21 cellular contexts compared by ENCODE assay signal in genomic region chr2:102040229-102040628, GRCh38.
"Had no signal": no experiment of that assay in that cellular context is flagged by ENCODE, and none has a peak within 500 bp of the region (broad histone marks: within the 10 kb centered on the region; RNA-seq: fewer than 3 reads in every experiment).

No MANE protein-coding gene starts in this region.

- H3K9me3 ChIP-seq: gastrocnemius medialis, heart right ventricle, pancreas, transverse colon had no signal

- H3K9ac ChIP-seq: neural progenitor cell had no signal

- H3K4me1 ChIP-seq: neural progenitor cell, pancreas had no signal

- H3K4me2 ChIP-seq: neural progenitor cell had no signal

- ATAC-seq: activated CD8-positive, alpha-beta T cell treated with anti-CD3 and anti-CD28 coated beads for 36 hours; activated T-cell treated with anti-CD3 and anti-CD28 coated beads, Interleukin-2, amount 50 U/mL, for 72 hours; gastrocnemius medialis; heart right ventricle; left cardiac atrium; WTC11 had no signal

- H2AFZ ChIP-seq: neural progenitor cell had no signal

- H3K27ac ChIP-seq: brain microvascular endothelial cell, gastrocnemius medialis, neural progenitor cell, pancreas, transverse colon had no signal

- DNase-seq: activated CD4-positive, alpha-beta T cell treated with anti-CD3 and anti-CD28 coated beads for 4 hours; activated CD8-positive, alpha-beta memory T cell treated with anti-CD3 and anti-CD28 coated beads, Interleukin-2, amount 50 U/mL, for 48 hours; activated CD8-positive, alpha-beta T cell treated with anti-CD3 and anti-CD28 coated beads for 36 hours; activated gamma-delta T cell; activated naive CD8-positive, alpha-beta T cell treated with anti-CD3 and anti-CD28 coated beads for 36 hours; activated T-cell treated with anti-CD3 and anti-CD28 coated beads, Interleukin-2, amount 50 U/mL, for 72 hours; anterior cingulate cortex; brain microvascular endothelial cell; effector memory CD4-positive, alpha-beta T cell; heart right ventricle; left cardiac atrium; naive B cell; pancreas; stimulated activated CD4-positive, alpha-beta T cell treated with anti-CD3 and anti-CD28 coated beads, Interleukin-4, amount 100 ng/mL, for 1 hour; stimulated activated naive CD4-positive, alpha-beta T cell; T-helper 2 cell; transverse colon had no signal

- H3K27me3 ChIP-seq: brain microvascular endothelial cell, gastrocnemius medialis, neural progenitor cell, pancreas, transverse colon had no signal

- H3K36me3 ChIP-seq: brain microvascular endothelial cell, gastrocnemius medialis, heart right ventricle, neural progenitor cell, pancreas, transverse colon had no signal

- H3K4me3 ChIP-seq: gastrocnemius medialis, heart right ventricle, lung, neural progenitor cell, pancreas, transverse colon had no signal
